In genomic region chr7:37671871-37672270, GRCh38 we compare ENCODE assay signal across 23 cellular contexts.
"Had no signal": no experiment of that assay in that cellular context is flagged by ENCODE, and none has a peak within 500 bp of the region (broad histone marks: within the 10 kb centered on the region; RNA-seq: fewer than 3 reads in every experiment).

No MANE protein-coding gene starts in this region.

- H3K36me3 ChIP-seq: lower lobe of right lung, ovary, right atrium auricular region, spleen, thoracic aorta, upper lobe of left lung had no signal

- H3K4me3 ChIP-seq: lower lobe of right lung, ovary, psoas muscle, right atrium auricular region, spleen, thoracic aorta, upper lobe of left lung had no signal

- H3K4me1 ChIP-seq: foreskin keratinocyte, psoas muscle, right atrium auricular region had no signal

- H3K27ac ChIP-seq: foreskin keratinocyte, lower lobe of right lung, ovary, psoas muscle, right atrium auricular region, thoracic aorta, upper lobe of left lung, VCaP had no signal

- DNase-seq: activated CD4-positive, alpha-beta T cell treated with anti-CD3 and anti-CD28 coated beads, Interleukin-2, amount 10 ng/mL, durations not matched to agents 7 days and 5 days; activated CD4-positive, CD25-positive, alpha-beta regulatory T cell treated with anti-CD3 and anti-CD28 coated beads, Interleukin-2, amount 50 U/mL, for 72 hours; activated CD8-positive, alpha-beta memory T cell treated with anti-CD3 and anti-CD28 coated beads, Interleukin-2, amount 10 ng/mL, durations not matched to agents 7 days and 5 days; activated CD8-positive, alpha-beta T cell treated with anti-CD3 and anti-CD28 coated beads for 36 hours; activated effector memory CD4-positive, alpha-beta T cell treated with anti-CD3 and anti-CD28 coated beads, Interleukin-2, amount 50 U/mL, for 16 hours; activated naive CD4-positive, alpha-beta T cell treated with anti-CD3 and anti-CD28 coated beads, Interleukin-2, amount 50 U/mL, for 16 hours; activated naive CD8-positive, alpha-beta T cell treated with anti-CD3 and anti-CD28 coated beads, Interleukin-2, amount 50 U/mL, for 24 hours; activated T-cell treated with anti-CD3 and anti-CD28 coated beads for 4 hours; cortex of kidney; effector CD4-positive, alpha-beta T cell; foreskin keratinocyte; kidney; lower lobe of right lung; naive B cell; ovary; psoas muscle; spleen; stimulated activated CD4-positive, alpha-beta T cell treated with anti-CD3 and anti-CD28 coated beads, Interleukin-4, amount 100 ng/mL, for 1 hour; stimulated activated naive CD4-positive, alpha-beta T cell treated with Interleukin-2 at 50 U/mL for 16 hours; upper lobe of left lung had no signal

- H3K9me3 ChIP-seq: lower lobe of right lung, ovary, psoas muscle, right atrium auricular region, spleen, thoracic aorta, upper lobe of left lung had no signal

- H3K27me3 ChIP-seq: foreskin keratinocyte, ovary, right atrium auricular region, upper lobe of left lung had no signal

- FAIRE-seq: kidney had no signal
